ENCODE assay signal across 1 cellular context in the genomic region with DNA sequence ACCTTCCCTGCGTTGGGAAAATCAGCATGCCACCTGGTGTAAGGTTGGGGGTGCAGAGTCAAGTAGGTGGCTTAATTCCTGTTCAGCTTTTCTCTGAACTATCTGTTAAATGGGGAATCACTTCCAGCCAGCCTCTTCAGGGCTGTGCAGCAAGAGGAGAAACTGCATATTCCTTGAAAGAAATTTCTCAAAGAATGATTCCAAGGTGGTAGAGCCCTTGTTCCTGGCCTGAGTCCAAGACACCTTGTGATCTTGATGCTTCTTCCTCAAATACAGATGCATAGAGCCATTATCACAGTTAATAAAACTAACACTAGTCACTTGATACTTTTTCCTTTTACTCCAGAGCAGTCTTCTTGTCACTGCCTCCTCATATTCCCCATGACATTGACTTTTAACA.
A peak's percentile ranks its signal among the peaks of the same experiment; 100 is the strongest.
TF ChIP-seq lines count a peak whose summit lies in the region.

No MANE protein-coding gene starts in this region.

TF ChIP-seq in K562, 482 proteins besides CTCF, POLR2A, EP300 and RAD21:
- TF ChIP-seq, protein P1, sequence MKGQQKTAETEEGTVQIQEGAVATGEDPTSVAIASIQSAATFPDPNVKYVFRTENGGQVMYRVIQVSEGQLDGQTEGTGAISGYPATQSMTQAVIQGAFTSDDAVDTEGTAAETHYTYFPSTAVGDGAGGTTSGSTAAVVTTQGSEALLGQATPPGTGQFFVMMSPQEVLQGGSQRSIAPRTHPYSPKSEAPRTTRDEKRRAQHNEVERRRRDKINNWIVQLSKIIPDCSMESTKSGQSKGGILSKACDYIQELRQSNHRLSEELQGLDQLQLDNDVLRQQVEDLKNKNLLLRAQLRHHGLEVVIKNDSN (CRISPR knock-in tag; IDR thresholded peaks at IDR 0.05): no peak
- peak; percentile 55; the same call in 1 of the 2 replicates for TF ChIP-seq NFIC (IDR thresholded peaks at IDR 0.05)
